Comparison of ENCODE assay signal across 8 cellular contexts in genomic region chr7:43906327-43907010, GRCh38. TPM values are rescaled to one million over a fixed set of nuclear protein-coding genes. Genes with fewer than 3 reads are reported as not detected.
DNase-seq lines count a peak whose midpoint lies in the region; ATAC-seq, FAIRE-seq and TF ChIP-seq lines count a peak whose summit lies in the region.

TSS of gene URGCP (minus strand) at chr7:43906596. CDS start at chr7:43906575, 21 bp downstream.

- H3K27me3 ChIP-seq in pancreas (no peaks in the 10 kb centered on the region), upper lobe of right lung (no peaks in the 10 kb centered on the region)

- H3K9me3 Mint-ChIP-seq in activated naive CD4-positive, alpha-beta T cell treated with anti-CD3 and anti-CD28 coated beads, Interleukin-2, amount 50 U/mL, for 72 hours, result no peaks in the 10 kb centered on the region

- no peaks in the 10 kb centered on the region for H3K36me3 ChIP-seq in pancreas
- no peaks in the 10 kb centered on the region for H3K36me3 ChIP-seq in upper lobe of right lung

- peak within 1 kb of the TSS; percentile 49 to 78 (median 70) for H3K4me3 ChIP-seq in pancreas
- peak within 1 kb of the TSS; percentile 75 for H3K4me3 ChIP-seq in upper lobe of right lung

- H3K9me3 ChIP-seq in pancreas (no peaks in the 10 kb centered on the region), upper lobe of right lung (no peaks in the 10 kb centered on the region)

- intact Hi-C loops in Right ventricle myocardium inferior (cut with DNase I), result no loop called here
- intact Hi-C loops in pancreas (cut with DNase I), result no loop called here
- intact Hi-C loops in upper lobe of right lung (cut with DNase I), result no loop called here

- H3K36me3 Mint-ChIP-seq in activated naive CD4-positive, alpha-beta T cell treated with anti-CD3 and anti-CD28 coated beads, Interleukin-2, amount 50 U/mL, for 72 hours, result peaks cover 0 to 5% of the 10 kb centered on the region in 2 donors

- 0 to 1% methylated on average over 18 to 74 of the region's 74 CpGs for WGBS in pancreas, 2 donors

- no peak for FAIRE-seq in pancreas (lab: Jason Lieb, UNC)

- no peak for TF ChIP-seq CTCF in C4-2B (conservative IDR thresholded peaks at IDR 0.05)
- no peak for TF ChIP-seq CTCF in pancreas (IDR thresholded peaks at IDR 0.05)
- TF ChIP-seq CTCF in upper lobe of right lung (IDR thresholded peaks at IDR 0.05), result no peak

- H3K27ac Mint-ChIP-seq in activated naive CD4-positive, alpha-beta T cell treated with anti-CD3 and anti-CD28 coated beads, Interleukin-2, amount 50 U/mL, for 72 hours, result peak within 1 kb of the TSS; percentile 83 to 98

- in situ Hi-C loops in SK-MEL-5 (cut with HindIII; ENCODE audit: low pct_unique_long_range_greater_than_20kb, low sequenced_read_pairs), result no loop called here

- peak; percentile 62 for ATAC-seq in HG03469 (IDR thresholded peaks at IDR 0.05; ENCODE audit: unreplicated experiment)
- peak; percentile 84 to 87 for ATAC-seq in activated naive CD4-positive, alpha-beta T cell treated with anti-CD3 and anti-CD28 coated beads, Interleukin-2, amount 50 U/mL, for 72 hours
- ATAC-seq in Right ventricle myocardium inferior, result peak; percentile 84
- ATAC-seq in pancreas, result peak; percentile 77 to 89 (median 80)
- peak; percentile 93 for ATAC-seq in upper lobe of right lung

- H3K27ac ChIP-seq in C4-2B (peak within 1 kb of the TSS; percentile 78), pancreas (peak within 1 kb of the TSS; percentile 53 to 83 (median 72)), upper lobe of right lung (peak within 1 kb of the TSS; percentile 85)

- DNase-seq in GM19240 (ENCODE audit: insufficient read length, low spot score) (peak; percentile 76), SK-MEL-5 (ENCODE audit: low read depth, low spot score) (peak; percentile 38), Right ventricle myocardium inferior (ENCODE audit: missing footprints) (peak; percentile 79), pancreas (peak; percentile 50 to 85 (median 62)), upper lobe of right lung (peak; percentile 85)
- peak; percentile 60 to 63 for DNase-seq in activated naive CD4-positive, alpha-beta T cell treated with anti-CD3 and anti-CD28 coated beads, Interleukin-2, amount 50 U/mL, for 72 hours (ENCODE audit: low spot score in 2 of 2)

- H3K4me1 ChIP-seq in pancreas, result peaks cover 0 to 14% (median 11%) of the 10 kb centered on the region in 3 donors
- peaks cover 23% of the 10 kb centered on the region for H3K4me1 ChIP-seq in upper lobe of right lung

RNA-seq across cellular contexts. Expression of gene URGCP, which starts in this region (rescaled TPM):
- 39.3 and 44.3 TPM in 2 replicates for total RNA-seq in SK-MEL-5 (2014; rRNA removed; shearing (Covaris generic))
- 32.3 and 39.6 TPM in 2 replicates for polyA plus RNA-seq in SK-MEL-5 (2015; cell fraction: cytosol; rRNA removed)
- 38.1 and 45.7 TPM in 2 replicates for polyA plus RNA-seq in SK-MEL-5 (2015; cell fraction: nucleus; rRNA removed)
- total RNA-seq in activated naive CD4-positive, alpha-beta T cell treated with anti-CD3 and anti-CD28 coated beads, Interleukin-2, amount 50 U/mL, for 72 hours, result 10 to 100 TPM; 16.4 to 26.3 TPM
- total RNA-seq in Right ventricle myocardium inferior (44.4 TPM), pancreas (10 to 100 TPM; 12.1 to 24.1 (median 16.8) TPM), upper lobe of right lung (29.1 TPM)
- 10 to 100 TPM; 24.1 to 27.5 TPM for polyA plus RNA-seq in pancreas

Comparison
In these comparisons a context has a peak if more than half of its experiments do, and no peak if none do; other contexts are left out.
1. Peak in every context shown above with its lines: DNase-seq, ATAC-seq, H3K4me3 ChIP-seq and H3K27ac ChIP-seq.